8 cellular contexts compared by ENCODE assay signal in the genomic region with DNA sequence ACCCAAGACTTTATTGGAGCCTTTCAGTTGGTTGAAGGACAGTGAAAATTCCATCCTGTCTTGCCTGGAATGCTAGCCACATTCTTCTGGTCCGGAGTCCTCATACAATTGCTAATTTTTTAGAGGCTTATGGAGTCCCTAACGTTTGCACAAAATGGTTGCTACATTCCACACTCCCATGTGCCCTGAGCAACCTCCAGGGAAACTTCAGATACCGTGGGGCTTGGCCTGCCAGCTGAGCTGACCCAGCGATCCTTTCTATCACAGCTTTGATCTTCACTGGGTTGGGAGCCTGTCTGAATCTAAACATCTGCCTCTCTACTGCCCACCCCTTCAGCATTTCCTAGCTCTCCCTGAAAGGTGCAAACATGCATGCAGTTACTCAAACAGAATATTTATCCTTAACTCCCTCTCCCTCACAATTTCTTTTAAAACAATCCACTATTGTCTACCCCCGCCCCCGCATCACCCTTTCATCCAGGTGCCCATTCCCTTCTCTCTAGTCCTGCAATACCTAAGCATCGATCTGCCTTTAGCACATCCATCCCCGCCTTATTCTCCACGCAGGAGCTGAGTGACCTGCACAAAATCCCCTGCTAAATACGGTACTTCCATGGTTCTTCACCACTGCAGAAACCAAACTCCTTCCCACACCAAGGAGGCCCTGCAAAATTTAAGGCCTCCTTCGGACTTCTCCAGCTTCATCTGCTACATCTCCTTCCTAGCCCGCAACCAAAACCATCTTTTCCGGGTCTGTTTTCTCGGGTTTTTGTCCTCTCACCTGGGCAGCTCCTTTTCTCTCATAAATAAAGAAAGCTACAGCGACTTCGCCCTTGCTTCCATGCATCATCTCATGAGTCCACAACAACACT. TPM values are rescaled to one million over a fixed set of nuclear protein-coding genes. Genes with fewer than 3 reads are reported as not detected.
DNase-seq lines count a peak whose midpoint lies in the region; ATAC-seq and TF ChIP-seq lines count a peak whose summit lies in the region.

No MANE protein-coding gene starts in this region.

- H3K4me2 ChIP-seq in fibroblast of lung (ENCODE audit: extremely low read depth, insufficient read depth, low read length), result peak overlapping the region; percentile 26

- ATAC-seq in SK-N-SH treated with all-trans-retinoic acid at 6 μM for 48 hours (peak; percentile 10), GM18867 (IDR thresholded peaks at IDR 0.05; ENCODE audit: unreplicated experiment) (no peak)

- 3% methylated on average over 16 of the region's 16 CpGs for WGBS in prostate gland

- H3K9ac ChIP-seq in fibroblast of lung (ENCODE audit: insufficient read depth, low read length), result peak overlapping the region; percentile 56

- H3K9me3 ChIP-seq in fibroblast of lung (ENCODE audit: control insufficient read depth, insufficient read depth, low read depth, low read length) (no peaks in the 10 kb centered on the region), prostate gland (no peaks in the 10 kb centered on the region)

- H3K79me2 ChIP-seq in fibroblast of lung (ENCODE audit: control insufficient read depth, insufficient read depth, low read length), result peaks cover 24% of the 10 kb centered on the region

- H3K36me3 ChIP-seq in fibroblast of lung (ENCODE audit: control insufficient read depth, insufficient read depth, low read length) (no peaks in the 10 kb centered on the region), prostate gland (no peaks in the 10 kb centered on the region)

- TF ChIP-seq CTCF in fibroblast of lung (conservative IDR thresholded peaks at IDR 0.05 in 1 of 2, IDR thresholded peaks at IDR 0.05 in 1 of 2; ENCODE audit: low read depth in 1 of 2, low read length in 2 of 2) (no peak), prostate gland (IDR thresholded peaks at IDR 0.05) (no peak)

- H3K4me1 ChIP-seq in fibroblast of lung (ENCODE audit: control insufficient read depth, extremely low read depth, insufficient read depth, low read length) (peaks cover 3% of the 10 kb centered on the region), prostate gland (replicated peaks) (peaks cover 7% of the 10 kb centered on the region)

- DNase-seq in NCI-H146 (lab: John Stamatoyannopoulos, UW) (peak; percentile 27), NCI-H146 treated with DMSO at 0.1 percent for 48 hours (lab: John Stamatoyannopoulos, UW; ENCODE audit: unreplicated experiment) (no peak), fibroblast of lung (ENCODE audit: low read depth in 2 of 2) (peak in 1 of 2 donors; percentile 64), prostate gland (ENCODE audit: low spot score) (no peak), cerebellar nuclear complex (lab: John Stamatoyannopoulos, UW) (no peak), 8988T (no peak)

- H4K20me1 ChIP-seq in fibroblast of lung (ENCODE audit: control insufficient read depth, extremely low read depth, insufficient read depth, low read length), result no peaks in the 10 kb centered on the region

- no peak for TF ChIP-seq POLR2A in prostate gland (IDR thresholded peaks at IDR 0.05)

- intact Hi-C loops in prostate gland (cut with DNase I), result loop anchor here (10.0 kb wide), 2 partner anchors 219 to 279 kb away; a partner anchor contains a TSS

- H2AFZ ChIP-seq in fibroblast of lung (ENCODE audit: low read length), result peak overlapping the region; percentile 95

- H3K27me3 ChIP-seq in fibroblast of lung (ENCODE audit: control insufficient read depth, insufficient read depth, low read length) (no peaks in the 10 kb centered on the region), prostate gland (replicated peaks; ENCODE audit: insufficient read depth) (no peaks in the 10 kb centered on the region)

- H3K27ac ChIP-seq in fibroblast of lung (ENCODE audit: insufficient read depth, low read length) (peak overlapping the region; percentile 76), prostate gland (peak overlapping the region; percentile 93 to 96)

- H3K4me3 ChIP-seq in fibroblast of lung (replicated peaks in 1 of 4; ENCODE audit: control extremely low read depth in 1 of 4, insufficient read depth in 1 of 4, low read depth in 3 of 4, low read length in 4 of 4) (peak overlapping the region; percentile 62 to 92 (median 87)), prostate gland (peak overlapping the region; percentile 89 to 99)

TF ChIP-seq in SK-N-SH treated with all-trans-retinoic acid at 6 μM for 48 hours, 23 proteins besides CTCF, POLR2A, EP300 and RAD21:
- TF ChIP-seq ZNF70 (CRISPR knock-in tag; IDR thresholded peaks at IDR 0.05), result no peak
- no peak for TF ChIP-seq CSDC2 (CRISPR knock-in tag; IDR thresholded peaks at IDR 0.05)
- no peak for TF ChIP-seq ISL1 (CRISPR knock-in tag; IDR thresholded peaks at IDR 0.05)
- TF ChIP-seq, protein P1, sequence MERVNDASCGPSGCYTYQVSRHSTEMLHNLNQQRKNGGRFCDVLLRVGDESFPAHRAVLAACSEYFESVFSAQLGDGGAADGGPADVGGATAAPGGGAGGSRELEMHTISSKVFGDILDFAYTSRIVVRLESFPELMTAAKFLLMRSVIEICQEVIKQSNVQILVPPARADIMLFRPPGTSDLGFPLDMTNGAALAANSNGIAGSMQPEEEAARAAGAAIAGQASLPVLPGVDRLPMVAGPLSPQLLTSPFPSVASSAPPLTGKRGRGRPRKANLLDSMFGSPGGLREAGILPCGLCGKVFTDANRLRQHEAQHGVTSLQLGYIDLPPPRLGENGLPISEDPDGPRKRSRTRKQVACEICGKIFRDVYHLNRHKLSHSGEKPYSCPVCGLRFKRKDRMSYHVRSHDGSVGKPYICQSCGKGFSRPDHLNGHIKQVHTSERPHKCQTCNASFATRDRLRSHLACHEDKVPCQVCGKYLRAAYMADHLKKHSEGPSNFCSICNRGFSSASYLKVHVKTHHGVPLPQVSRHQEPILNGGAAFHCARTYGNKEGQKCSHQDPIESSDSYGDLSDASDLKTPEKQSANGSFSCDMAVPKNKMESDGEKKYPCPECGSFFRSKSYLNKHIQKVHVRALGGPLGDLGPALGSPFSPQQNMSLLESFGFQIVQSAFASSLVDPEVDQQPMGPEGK (CRISPR knock-in tag; IDR thresholded peaks at IDR 0.05; ENCODE audit: borderline replicate concordance), result no peak
- no peak for TF ChIP-seq ZC3H10 (CRISPR knock-in tag; IDR thresholded peaks at IDR 0.05)
- no peak for TF ChIP-seq ZFP3 (CRISPR knock-in tag; IDR thresholded peaks at IDR 0.05)

RNA-seq across cellular contexts. Expression of a gene that starts 0.8 kb away (rescaled TPM):
- total RNA-seq in fibroblast of lung (5.1 and 5.6 TPM in 2 replicates), prostate gland (10 to 100 TPM in 1 of 2 donors, 1 to 10 TPM in 1; 8.2 to 10.1 TPM)
- 2.9 and 3.3 TPM in 2 replicates for polyA plus RNA-seq in fibroblast of lung
- 1.2 and 1.3 TPM in 2 replicates for polyA plus RNA-seq in fibroblast of lung (2012)
- 3.7 and 6.9 TPM in 2 replicates for polyA minus RNA-seq in fibroblast of lung (ENCODE audit: low replicate concordance)
